Comparison of ENCODE assay signal across 17 cellular contexts in genomic region chr12:78402366-78403134, GRCh38.
DNase-seq lines count a peak whose midpoint lies in the region; ATAC-seq, FAIRE-seq and TF ChIP-seq lines count a peak whose summit lies in the region.
"Had no signal": no experiment of that assay in that cellular context is flagged by ENCODE, and none has a peak within 500 bp of the region (broad histone marks: within the 10 kb centered on the region; RNA-seq: fewer than 3 reads in every experiment).

No MANE protein-coding gene starts in this region.

- no peak for TF ChIP-seq CTCF in D721Med (IDR thresholded peaks at IDR 0.05; ENCODE audit: insufficient read depth, missing control alignments)

- no peak for ATAC-seq in HG03354 (IDR thresholded peaks at IDR 0.05; ENCODE audit: poor library complexity, severe bottlenecking, unreplicated experiment)

- H3K36me3 ChIP-seq in SJCRH30 = no peaks in the 10 kb centered on the region
- H3K36me3 ChIP-seq: suprapubic skin had no signal

- peak; percentile 32 for FAIRE-seq in D721Med (lab: Jason Lieb, UNC)
- FAIRE-seq in H54 (lab: Jason Lieb, UNC) = peak; percentile 6
- FAIRE-seq: colon, GM12891 had no signal

- no peaks in the 10 kb centered on the region for H3K27me3 ChIP-seq in SJCRH30
- H3K27me3 ChIP-seq: suprapubic skin had no signal

- no peak overlapping the region for H3K4me3 ChIP-seq in SJCRH30
- H3K4me3 ChIP-seq: suprapubic skin had no signal

- H3K4me1 ChIP-seq in SJCRH30 = peaks cover 16% of the 10 kb centered on the region
- H3K4me1 ChIP-seq: suprapubic skin had no signal

- peak overlapping the region; percentile 37 for H3K27ac ChIP-seq in SJCRH30
- H3K27ac ChIP-seq: suprapubic skin had no signal

- no peak for DNase-seq in D721Med (ENCODE audit: insufficient read length, low spot score)
- no peak for DNase-seq in H54 (ENCODE audit: insufficient read length, low spot score)
- DNase-seq in SJCRH30 = peak in 1 of 2 experiments; percentile 66
- peak; percentile 27 for DNase-seq in inferior parietal cortex (ENCODE audit: extremely low spot score)
- DNase-seq in T1000 (lab: John Stamatoyannopoulos, UW) = no peak
- no peak for DNase-seq in activated CD8-positive, alpha-beta memory T cell treated with anti-CD3 and anti-CD28 coated beads, Interleukin-2, amount 50 U/mL, for 48 hours
- DNase-seq: activated CD4-positive, alpha-beta T cell treated with anti-CD3 and anti-CD28 coated beads for 1 hour; amygdala; Calu3; GDM1; KG1; mesendoderm; T-helper 9 cell had no signal

- no peak for TF ChIP-seq POLR2A in H54 (IDR thresholded peaks at IDR 0.05; ENCODE audit: low read depth, low read length)

- H3K9me3 ChIP-seq in SJCRH30 (replicated peaks) = no peaks in the 10 kb centered on the region
- H3K9me3 ChIP-seq: suprapubic skin had no signal
